ENCODE assay signal across 27 cellular contexts in genomic region chr3:148546959-148547358, GRCh38.
"Had no signal": no experiment of that assay in that cellular context is flagged by ENCODE, and none has a peak within 500 bp of the region (broad histone marks: within the 10 kb centered on the region; RNA-seq: fewer than 3 reads in every experiment).

No MANE protein-coding gene starts in this region.

- H3K4me1 Mint-ChIP-seq: naive thymus-derived CD4-positive, alpha-beta T cell; stimulated activated memory B cell treated with anti-CD40 and anti-IgM and Interleukin-4, amounts not matched to agents 10 μg/mL and 1 μg/mL and 100 μg/mL, for 72 hours; stimulated activated naive CD8-positive, alpha-beta T cell treated with anti-CD3 and anti-CD28 coated beads, Interleukin-15, amount 100 ng/mL, for 72 hours had no signal

- H3K27me3 Mint-ChIP-seq: naive thymus-derived CD4-positive, alpha-beta T cell; natural killer cell treated with Interleukin-12 subunit alpha and Interleukin-12 subunit beta and Interleukin-15 and Interleukin-18, amount 100 ng/mL, for 72 hours; stimulated activated memory B cell treated with anti-CD40 and anti-IgM and Interleukin-4, amounts not matched to agents 10 μg/mL and 1 μg/mL and 100 μg/mL, for 72 hours; stimulated activated naive CD8-positive, alpha-beta T cell treated with anti-CD3 and anti-CD28 coated beads, Interleukin-15, amount 100 ng/mL, for 72 hours; type B pancreatic cell had no signal

- DNase-seq: hippocampal formation; islet precursor cell; left ventricle myocardium inferior; mesendoderm; midbrain; mucosa of descending colon; naive thymus-derived CD4-positive, alpha-beta T cell; occipital lobe; right lobe of liver; stimulated activated CD4-positive, alpha-beta T cell treated with anti-CD3 and anti-CD28 coated beads, Interleukin-1b, Interleukin-23, amount 100 ng/mL, for 48 hours; stimulated activated CD4-positive, alpha-beta T cell treated with anti-CD3 and anti-CD28 coated beads, Interleukin-2, amount 100 ng/mL, for 48 hours; stimulated activated CD4-positive, alpha-beta T cell treated with anti-CD3 and anti-CD28 coated beads, Interleukin-4, amount 100 ng/mL, for 4 hours; stimulated activated CD8-positive, alpha-beta memory T cell treated with anti-CD3 and anti-CD28 coated beads, Interleukin-4, amount 100 ng/mL, for 48 hours; stimulated activated naive CD4-positive, alpha-beta T cell treated with Interleukin-2 at 50 U/mL for 16 hours; stimulated activated naive CD8-positive, alpha-beta T cell treated with anti-CD3 and anti-CD28 coated beads, Interleukin-15, amount 100 ng/mL, for 72 hours; substantia nigra; uterus had no signal

- H3K9me3 Mint-ChIP-seq: neural crest cell; stimulated activated memory B cell treated with anti-CD40 and anti-IgM and Interleukin-4, amounts not matched to agents 10 μg/mL and 1 μg/mL and 100 μg/mL, for 72 hours; stimulated activated naive CD8-positive, alpha-beta T cell treated with anti-CD3 and anti-CD28 coated beads, Interleukin-15, amount 100 ng/mL, for 72 hours; type B pancreatic cell had no signal

- ATAC-seq: mucosa of descending colon; naive thymus-derived CD4-positive, alpha-beta T cell; natural killer cell treated with Interleukin-12 subunit alpha and Interleukin-12 subunit beta and Interleukin-15 and Interleukin-18, amount 100 ng/mL, for 72 hours; right lobe of liver; stimulated activated memory B cell treated with anti-CD40 and anti-IgM and Interleukin-4, amounts not matched to agents 10 μg/mL and 1 μg/mL and 100 μg/mL, for 72 hours; stimulated activated naive CD8-positive, alpha-beta T cell treated with anti-CD3 and anti-CD28 coated beads, Interleukin-15, amount 100 ng/mL, for 72 hours had no signal

- H3K27me3 ChIP-seq: neutrophil, right atrium auricular region, right lobe of liver, tibial nerve, uterus had no signal

- H3K36me3 Mint-ChIP-seq: naive thymus-derived CD4-positive, alpha-beta T cell; natural killer cell treated with Interleukin-12 subunit alpha and Interleukin-12 subunit beta and Interleukin-15 and Interleukin-18, amount 100 ng/mL, for 72 hours; stimulated activated memory B cell treated with anti-CD40 and anti-IgM and Interleukin-4, amounts not matched to agents 10 μg/mL and 1 μg/mL and 100 μg/mL, for 72 hours; type B pancreatic cell had no signal

- H3K4me1 ChIP-seq: left ventricle myocardium inferior, parathyroid adenoma, right atrium auricular region, right lobe of liver, tibial nerve, uterus had no signal

- H3K4me2 ChIP-seq: smooth muscle cell had no signal

- H3K27ac Mint-ChIP-seq: naive thymus-derived CD4-positive, alpha-beta T cell; natural killer cell treated with Interleukin-12 subunit alpha and Interleukin-12 subunit beta and Interleukin-15 and Interleukin-18, amount 100 ng/mL, for 72 hours; stimulated activated memory B cell treated with anti-CD40 and anti-IgM and Interleukin-4, amounts not matched to agents 10 μg/mL and 1 μg/mL and 100 μg/mL, for 72 hours; stimulated activated naive CD8-positive, alpha-beta T cell treated with anti-CD3 and anti-CD28 coated beads, Interleukin-15, amount 100 ng/mL, for 72 hours; type B pancreatic cell had no signal

- H3K9ac ChIP-seq: parathyroid adenoma had no signal

- H3K36me3 ChIP-seq: left ventricle myocardium inferior, neutrophil, right atrium auricular region, right lobe of liver, tibial nerve, uterus had no signal

- H3K4me3 Mint-ChIP-seq: naive thymus-derived CD4-positive, alpha-beta T cell; natural killer cell treated with Interleukin-12 subunit alpha and Interleukin-12 subunit beta and Interleukin-15 and Interleukin-18, amount 100 ng/mL, for 72 hours; neural crest cell; stimulated activated memory B cell treated with anti-CD40 and anti-IgM and Interleukin-4, amounts not matched to agents 10 μg/mL and 1 μg/mL and 100 μg/mL, for 72 hours; stimulated activated naive CD8-positive, alpha-beta T cell treated with anti-CD3 and anti-CD28 coated beads, Interleukin-15, amount 100 ng/mL, for 72 hours; type B pancreatic cell had no signal

- H2AFZ ChIP-seq: parathyroid adenoma had no signal

- H3K9me3 ChIP-seq: mucosa of descending colon, neutrophil, right atrium auricular region, right lobe of liver, tibial nerve, uterus had no signal

- H3K4me3 ChIP-seq: left ventricle myocardium inferior, lung, mucosa of descending colon, right atrium auricular region, right lobe of liver, smooth muscle cell, tibial nerve, uterus had no signal

- H3K27ac ChIP-seq: left ventricle myocardium inferior, neutrophil, parathyroid adenoma, right atrium auricular region, right lobe of liver, tibial nerve, uterus had no signal

- H3K79me2 ChIP-seq: parathyroid adenoma had no signal
